9 cellular contexts compared by ENCODE assay signal in the genomic region with DNA sequence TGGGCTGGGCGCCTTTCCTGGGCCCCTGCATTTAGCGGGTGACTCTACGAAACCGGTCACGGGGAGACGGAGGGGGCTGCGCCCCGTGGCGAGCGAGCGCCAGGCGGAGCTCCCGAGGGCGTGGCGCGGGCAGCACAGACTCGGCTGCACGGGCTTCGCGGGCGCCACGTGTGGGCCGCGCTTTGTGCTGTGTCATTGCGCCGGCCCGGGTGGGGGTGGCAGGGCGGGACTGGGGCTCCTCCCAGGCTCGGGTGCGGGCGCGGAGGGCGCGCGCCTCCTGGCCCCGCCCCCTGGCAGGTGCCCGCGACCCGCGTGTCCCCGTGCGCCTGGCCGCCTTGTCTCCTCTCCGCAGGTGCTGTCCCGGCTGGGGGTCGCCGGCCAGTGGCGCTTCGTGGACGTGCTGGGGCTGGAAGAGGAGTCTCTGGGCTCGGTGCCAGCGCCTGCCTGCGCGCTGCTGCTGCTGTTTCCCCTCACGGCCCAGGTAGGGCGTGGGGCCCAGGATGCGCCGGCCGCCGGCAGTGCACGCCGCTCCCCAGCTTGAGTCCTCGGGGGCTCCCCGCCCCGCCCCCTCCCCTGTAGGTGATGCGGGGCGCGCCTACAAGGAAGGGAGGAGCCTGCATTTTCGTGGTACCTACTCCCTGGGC. TPM values are rescaled to one million over a fixed set of nuclear protein-coding genes. Genes with fewer than 3 reads are reported as not detected.
DNase-seq lines count a peak whose midpoint lies in the region; ATAC-seq, FAIRE-seq and TF ChIP-seq lines count a peak whose summit lies in the region.
"Had no signal": no experiment of that assay in that cellular context is flagged by ENCODE, and none has a peak within 500 bp of the region (broad histone marks: within the 10 kb centered on the region; RNA-seq: fewer than 3 reads in every experiment).

No MANE protein-coding gene starts in this region.

- no peak for TF ChIP-seq CTCF in D721Med (IDR thresholded peaks at IDR 0.05; ENCODE audit: insufficient read depth, missing control alignments)

- H3K4me3 Mint-ChIP-seq in activated CD4-positive, alpha-beta T cell treated with anti-CD3 and anti-CD28 coated beads, Interleukin-2, amount 10 ng/mL, durations not matched to agents 24 days and 14 days: peak overlapping the region; percentile 48

- H3K27ac ChIP-seq in esophagus (ENCODE audit: low read depth in 2 of 2, low read length in 1 of 2) (no peak overlapping the region), muscle layer of duodenum (ENCODE audit: low read length) (no peak overlapping the region), temporal lobe (ENCODE audit: low read depth, low read length) (peak overlapping the region; percentile 78)

- no peak for FAIRE-seq in D721Med (lab: Jason Lieb, UNC)

- H3K36me3 Mint-ChIP-seq in activated CD4-positive, alpha-beta T cell treated with anti-CD3 and anti-CD28 coated beads, Interleukin-2, amount 10 ng/mL, durations not matched to agents 24 days and 14 days (ENCODE audit: low read depth): no peaks in the 10 kb centered on the region

- no peaks in the 10 kb centered on the region for H3K4me1 Mint-ChIP-seq in activated CD4-positive, alpha-beta T cell treated with anti-CD3 and anti-CD28 coated beads, Interleukin-2, amount 10 ng/mL, durations not matched to agents 24 days and 14 days

- peaks cover 14% of the 10 kb centered on the region for H3K36me3 ChIP-seq in MG63
- no peaks in the 10 kb centered on the region for H3K36me3 ChIP-seq in esophagus (ENCODE audit: control insufficient read depth in 2 of 2, insufficient read depth in 2 of 2, low read length in 1 of 2)
- no peaks in the 10 kb centered on the region for H3K36me3 ChIP-seq in muscle layer of duodenum (ENCODE audit: control insufficient read depth in 1 of 2, insufficient read depth in 2 of 2, low read length in 2 of 2)

- 2% methylated on average over 50 to 69 of the region's 69 CpGs for WGBS in esophagus, 2 donors

- ATAC-seq in GM21367 (IDR thresholded peaks at IDR 0.05; ENCODE audit: unreplicated experiment) (peak; percentile 81), HG02610 (IDR thresholded peaks at IDR 0.05; ENCODE audit: unreplicated experiment) (no peak)

- H3K27me3 Mint-ChIP-seq in activated CD4-positive, alpha-beta T cell treated with anti-CD3 and anti-CD28 coated beads, Interleukin-2, amount 10 ng/mL, durations not matched to agents 24 days and 14 days: peaks cover 46% of the 10 kb centered on the region

- H3K27ac Mint-ChIP-seq in activated CD4-positive, alpha-beta T cell treated with anti-CD3 and anti-CD28 coated beads, Interleukin-2, amount 10 ng/mL, durations not matched to agents 24 days and 14 days: no peak overlapping the region

- H3K27me3 ChIP-seq in MG63 (no peaks in the 10 kb centered on the region), esophagus (ENCODE audit: control insufficient read depth in 1 of 2, insufficient read depth in 2 of 2, low read length in 2 of 2) (no peaks in the 10 kb centered on the region), muscle layer of duodenum (ENCODE audit: low read depth, low read length) (peaks cover 17% of the 10 kb centered on the region)

- peak; percentile 40 for DNase-seq in D721Med (ENCODE audit: insufficient read length, low spot score)
- DNase-seq in MG63: peak; percentile 74
- peak; percentile 63 for DNase-seq in activated CD4-positive, alpha-beta T cell treated with anti-CD3 and anti-CD28 coated beads, Interleukin-2, amount 10 ng/mL, durations not matched to agents 24 days and 14 days

- H3K4me3 ChIP-seq in MG63 (peak overlapping the region; percentile 53), esophagus (ENCODE audit: low read depth in 1 of 2, low read length in 2 of 2) (peak overlapping the region; percentile 40 to 44), muscle layer of duodenum (ENCODE audit: low read depth in 1 of 2, low read length in 2 of 2) (peak overlapping the region; percentile 22 to 77)

- H3K9me3 ChIP-seq in MG63 (no peaks in the 10 kb centered on the region), esophagus (ENCODE audit: control insufficient read depth in 2 of 2, insufficient read depth in 1 of 2, low read depth in 1 of 2, low read length in 1 of 2) (no peaks in the 10 kb centered on the region), muscle layer of duodenum (ENCODE audit: control insufficient read depth in 1 of 2, low read length in 2 of 2) (no peaks in the 10 kb centered on the region)

- intact Hi-C loops in activated CD4-positive, alpha-beta T cell treated with anti-CD3 and anti-CD28 coated beads, Interleukin-2, amount 10 ng/mL, durations not matched to agents 24 days and 14 days (cut with micrococcal nuclease): loop anchor here (5.0 kb wide), 1 partner anchor 40 kb away; no protein-coding TSS in a partner anchor

- peaks cover 3 to 7% of the 10 kb centered on the region in 2 donors for H3K4me1 ChIP-seq in esophagus (ENCODE audit: control insufficient read depth in 2 of 2, insufficient read depth in 2 of 2, low read length in 1 of 2)
- H3K4me1 ChIP-seq in muscle layer of duodenum (ENCODE audit: control insufficient read depth in 1 of 2, insufficient read depth in 2 of 2, low read length in 2 of 2): peaks cover 0 to 15% of the 10 kb centered on the region in 2 donors

- H3K9me3 Mint-ChIP-seq in activated CD4-positive, alpha-beta T cell treated with anti-CD3 and anti-CD28 coated beads, Interleukin-2, amount 10 ng/mL, durations not matched to agents 24 days and 14 days: no peaks in the 10 kb centered on the region

RNA-seq across cellular contexts. Expression of gene UCHL1, which starts 0.7 kb away (rescaled TPM):
- 296 and 355 TPM in 2 replicates for total RNA-seq in MG63 (2014; rRNA removed; shearing (Covaris generic); ENCODE audit: low replicate concordance)
- 0.26 and 0.35 TPM in 2 replicates for total RNA-seq in activated CD4-positive, alpha-beta T cell treated with anti-CD3 and anti-CD28 coated beads, Interleukin-2, amount 10 ng/mL, durations not matched to agents 24 days and 14 days
- polyA plus RNA-seq in esophagus: 1 to 10 TPM; 1.7 to 2.2 TPM
- total RNA-seq in temporal lobe: 1,168 TPM
- total RNA-seq: T-helper 1 cell treated with Interleukin-12 subunit alpha and Interleukin-12 subunit beta and Interleukin-4 antibody, amounts not matched to agents 30 ng/mL and 1 ng/mL, for 36 hours had no signal

RNA-seq across cellular contexts. Expression of gene APBB2, which starts 43.0 kb away (rescaled TPM):
- total RNA-seq in MG63 (2014; rRNA removed; shearing (Covaris generic); ENCODE audit: low replicate concordance): 28.1 and 36.1 TPM in 2 replicates
- 1.6 and 1.7 TPM in 2 replicates for total RNA-seq in activated CD4-positive, alpha-beta T cell treated with anti-CD3 and anti-CD28 coated beads, Interleukin-2, amount 10 ng/mL, durations not matched to agents 24 days and 14 days
- polyA plus RNA-seq in esophagus: 1 to 10 TPM; 3.0 to 4.0 TPM
- total RNA-seq in temporal lobe: 81.4 TPM

Comparison
In these comparisons a context has a peak if more than half of its experiments do, and no peak if none do; other contexts are left out.
1. RNA of gene UCHL1, which starts 0.7 kb away (total RNA-seq): 1,168 TPM in temporal lobe (single experiment) and 296 to 355 TPM in MG63; 0.26 to 0.35 TPM in activated CD4-positive, alpha-beta T cell treated with anti-CD3 and anti-CD28 coated beads, Interleukin-2, amount 10 ng/mL, durations not matched to agents 24 days and 14 days; every median in the first group is over 100 times any median in the second.
2. RNA of gene APBB2, which starts 43.0 kb away (total RNA-seq): 81.4 TPM in temporal lobe (single experiment) and 28.1 to 36.1 TPM in MG63; 1.6 to 1.7 TPM in activated CD4-positive, alpha-beta T cell treated with anti-CD3 and anti-CD28 coated beads, Interleukin-2, amount 10 ng/mL, durations not matched to agents 24 days and 14 days; every median in the first group is over 10 times any median in the second.
3. Peak in every context shown above with its lines, with median percentiles within 50 percentile points of each other: DNase-seq and H3K4me3 ChIP-seq.